ENCODE assay signal across 1 cellular context in genomic region chr15:90989040-90989768, GRCh38.
TF ChIP-seq lines count a peak whose summit lies in the region.

No MANE protein-coding gene starts in this region.

TF ChIP-seq in GM23338, 12 proteins besides CTCF, POLR2A, EP300 and RAD21:
- no peak for TF ChIP-seq NANOG (IDR thresholded peaks at IDR 0.05; ENCODE audit: borderline replicate concordance)
- TF ChIP-seq ZNF114 (CRISPR knock-in tag; IDR thresholded peaks at IDR 0.05) = no peak
- TF ChIP-seq CREB1 (CRISPR knock-in tag; IDR thresholded peaks at IDR 0.05; ENCODE audit: low read depth) = no peak
- no peak for TF ChIP-seq EZH2phosphoT487 (IDR thresholded peaks at IDR 0.05; ENCODE audit: unreplicated experiment)
- no peak for TF ChIP-seq STAT1 (IDR thresholded peaks at IDR 0.05; ENCODE audit: unreplicated experiment)
- no peak for TF ChIP-seq JUNB (IDR thresholded peaks at IDR 0.05; ENCODE audit: unreplicated experiment)
- TF ChIP-seq, protein P1, sequence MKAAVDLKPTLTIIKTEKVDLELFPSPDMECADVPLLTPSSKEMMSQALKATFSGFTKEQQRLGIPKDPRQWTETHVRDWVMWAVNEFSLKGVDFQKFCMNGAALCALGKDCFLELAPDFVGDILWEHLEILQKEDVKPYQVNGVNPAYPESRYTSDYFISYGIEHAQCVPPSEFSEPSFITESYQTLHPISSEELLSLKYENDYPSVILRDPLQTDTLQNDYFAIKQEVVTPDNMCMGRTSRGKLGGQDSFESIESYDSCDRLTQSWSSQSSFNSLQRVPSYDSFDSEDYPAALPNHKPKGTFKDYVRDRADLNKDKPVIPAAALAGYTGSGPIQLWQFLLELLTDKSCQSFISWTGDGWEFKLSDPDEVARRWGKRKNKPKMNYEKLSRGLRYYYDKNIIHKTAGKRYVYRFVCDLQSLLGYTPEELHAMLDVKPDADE (IDR thresholded peaks at IDR 0.05) = no peak
- TF ChIP-seq ZNF462 (CRISPR knock-in tag; IDR thresholded peaks at IDR 0.05) = no peak
- TF ChIP-seq REST (IDR thresholded peaks at IDR 0.05; ENCODE audit: unreplicated experiment) = no peak
- TF ChIP-seq POLR2AphosphoS5 (IDR thresholded peaks at IDR 0.05; ENCODE audit: low read depth) = no peak
- no peak for TF ChIP-seq EZH2 (IDR thresholded peaks at IDR 0.05; ENCODE audit: low read depth, unreplicated experiment)
- TF ChIP-seq ZNF331 (CRISPR knock-in tag; IDR thresholded peaks at IDR 0.05; ENCODE audit: low read depth) = no peak
